19 cellular contexts compared by ENCODE assay signal in the genomic region with DNA sequence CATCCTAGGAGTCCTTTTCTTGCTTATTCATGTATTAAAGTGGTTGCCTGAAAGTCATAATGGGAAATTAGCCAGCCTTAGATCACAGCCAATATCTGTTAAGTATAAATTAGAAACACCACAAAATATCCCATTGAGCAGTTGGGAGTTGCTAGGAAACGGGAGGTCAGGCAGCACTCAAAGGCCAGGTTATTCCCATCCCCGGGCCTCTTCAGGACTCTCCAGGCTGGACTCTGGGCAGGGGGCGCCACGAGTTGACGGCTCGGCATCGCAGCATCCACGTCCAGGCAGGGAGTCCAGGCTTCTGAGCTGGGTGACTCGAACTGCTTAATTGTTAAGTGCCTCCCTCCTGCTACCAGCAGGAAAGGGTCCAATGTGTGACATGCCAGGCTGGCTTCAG.
DNase-seq lines count a peak whose midpoint lies in the region; TF ChIP-seq lines count a peak whose summit lies in the region.
"Had no signal": no experiment of that assay in that cellular context is flagged by ENCODE, and none has a peak within 500 bp of the region (broad histone marks: within the 10 kb centered on the region; RNA-seq: fewer than 3 reads in every experiment).

No MANE protein-coding gene starts in this region.

- H3K27ac ChIP-seq in caudate nucleus (ENCODE audit: low read depth, low read length) (no peak overlapping the region), smooth muscle cell (ENCODE audit: low read depth) (peak overlapping the region; percentile 23)
- H3K27ac ChIP-seq: 22Rv1, left ventricle myocardium inferior, parathyroid adenoma, suprapubic skin had no signal

- H3K9me3 ChIP-seq in smooth muscle cell (replicated peaks; ENCODE audit: low read depth), result no peaks in the 10 kb centered on the region
- H3K9me3 ChIP-seq: left ventricle myocardium inferior, suprapubic skin had no signal

- H3K36me3 ChIP-seq in smooth muscle cell (ENCODE audit: low read depth), result peaks cover 8% of the 10 kb centered on the region
- H3K36me3 ChIP-seq: left ventricle myocardium inferior, suprapubic skin had no signal

- H2AFZ ChIP-seq in smooth muscle cell (ENCODE audit: low read depth), result no peak overlapping the region
- H2AFZ ChIP-seq: parathyroid adenoma had no signal

- no peak for TF ChIP-seq CTCF in smooth muscle cell (IDR thresholded peaks at IDR 0.05; ENCODE audit: borderline replicate concordance, insufficient read depth, poor library complexity, severe bottlenecking)

- DNase-seq in NCI-H1417 (lab: John Stamatoyannopoulos, UW), result peak in 2 of 3 experiments; percentile 28 to 57
- no peak for DNase-seq in NCI-H1417 treated with DMSO at 0.1 percent for 48 hours (lab: John Stamatoyannopoulos, UW)
- DNase-seq in caudate nucleus (lab: John Stamatoyannopoulos, UW), result peak in 38 of 61 donors; percentile 6 to 81 (median 43)
- peak; percentile 68 for DNase-seq in medulla oblongata (ENCODE audit: extremely low spot score)
- DNase-seq in smooth muscle cell (lab: John Stamatoyannopoulos, UW; ENCODE audit: unreplicated experiment), result no peak
- no peak for DNase-seq in activated CD4-positive, alpha-beta T cell treated with anti-CD3 and anti-CD28 coated beads for 1 hour
- no peak for DNase-seq in EL
- DNase-seq in kidney glomerular epithelial cell (lab: John Stamatoyannopoulos, UW), result no peak
- DNase-seq: activated CD4-positive, alpha-beta T cell treated with anti-CD3 and anti-CD28 coated beads, Interleukin-2, amount 50 U/mL, for 4 hours; activated naive CD4-positive, alpha-beta T cell treated with anti-CD3 and anti-CD28 coated beads, Interleukin-2, amount 50 U/mL, for 16 hours; cortex of kidney; foreskin fibroblast; left ventricle myocardium inferior; NCI-H1694; NCI-H510A had no signal

- no peaks in the 10 kb centered on the region for H3K27me3 ChIP-seq in smooth muscle cell (ENCODE audit: low read depth)
- H3K27me3 ChIP-seq: suprapubic skin had no signal

- H3K4me2 ChIP-seq in smooth muscle cell, result no peak overlapping the region

- H3K79me2 ChIP-seq in smooth muscle cell (ENCODE audit: low read depth), result peaks cover 32% of the 10 kb centered on the region
- H3K79me2 ChIP-seq: parathyroid adenoma had no signal

- H3K9ac ChIP-seq in smooth muscle cell (ENCODE audit: low read depth), result no peak overlapping the region
- H3K9ac ChIP-seq: parathyroid adenoma had no signal

- H3K4me3 ChIP-seq in smooth muscle cell, result no peak overlapping the region
- H3K4me3 ChIP-seq: left ventricle myocardium inferior, skin epidermis, suprapubic skin had no signal

- peaks cover 37% of the 10 kb centered on the region for H3K4me1 ChIP-seq in smooth muscle cell (ENCODE audit: low read depth)
- H3K4me1 ChIP-seq: parathyroid adenoma had no signal

- H3F3A ChIP-seq in smooth muscle cell (ENCODE audit: low read depth), result peaks cover 11% of the 10 kb centered on the region

- H4K20me1 ChIP-seq in smooth muscle cell (ENCODE audit: low read depth), result peaks cover 100% of the 10 kb centered on the region

- 89% methylated on average over 9 of the region's 9 CpGs for WGBS in smooth muscle cell (ENCODE audit: low lambda C conversion rate)

Comparison
In these comparisons a context has a peak if more than half of its experiments do, and no peak if none do; other contexts are left out.
1. DNase-seq: peak in NCI-H1417 (2 of 3), caudate nucleus (38 of 61) and medulla oblongata (single experiment); none in NCI-H1417 treated with DMSO at 0.1 percent for 48 hours (single experiment), smooth muscle cell (single experiment), activated CD4-positive, alpha-beta T cell treated with anti-CD3 and anti-CD28 coated beads for 1 hour (single experiment), EL (single experiment) and kidney glomerular epithelial cell (single experiment).